Comparison of ENCODE assay signal across 8 cellular contexts in genomic region chr4:88008133-88008621, GRCh38. TPM values are rescaled to one million over a fixed set of nuclear protein-coding genes. Genes with fewer than 3 reads are reported as not detected.
DNase-seq lines count a peak whose midpoint lies in the region; ATAC-seq, FAIRE-seq and TF ChIP-seq lines count a peak whose summit lies in the region.

No MANE protein-coding gene starts in this region.

- peaks cover 0 to 2% (median 0%) of the 10 kb centered on the region in 8 donors for H3K9me3 Mint-ChIP-seq in CD4-positive, alpha-beta memory T cell

- H3K4me3 Mint-ChIP-seq in CD4-positive, alpha-beta memory T cell = peak overlapping the region; percentile 90 to 98 (median 94)

- no peaks in the 10 kb centered on the region for H3K36me3 ChIP-seq in CD4-positive, alpha-beta memory T cell (ENCODE audit: insufficient read depth, low read length)
- H3K36me3 ChIP-seq in OCI-LY3 (replicated peaks; ENCODE audit: low read depth, low read length) (no peaks in the 10 kb centered on the region), pancreas (no peaks in the 10 kb centered on the region)

- intact Hi-C loops in CD4-positive, alpha-beta memory T cell (cut with micrococcal nuclease) = no loop called here
- intact Hi-C loops in left cardiac atrium (cut with DNase I) = no loop called here
- intact Hi-C loops in pancreas (cut with DNase I) = no loop called here

- H3K4me1 Mint-ChIP-seq in CD4-positive, alpha-beta memory T cell = peaks cover 13 to 30% (median 19%) of the 10 kb centered on the region in 4 donors

- H3K27ac Mint-ChIP-seq in CD4-positive, alpha-beta memory T cell = peak overlapping the region in 5 of 7 donors; percentile 53 to 90 (median 84)

- no peaks in the 10 kb centered on the region for H3K27me3 Mint-ChIP-seq in CD4-positive, alpha-beta memory T cell

- H3K27me3 ChIP-seq in CD4-positive, alpha-beta memory T cell (ENCODE audit: insufficient read depth, low read length) = no peaks in the 10 kb centered on the region
- no peaks in the 10 kb centered on the region for H3K27me3 ChIP-seq in OCI-LY3 (ENCODE audit: low read depth, low read length)
- H3K27me3 ChIP-seq in pancreas = no peaks in the 10 kb centered on the region

- peak overlapping the region; percentile 96 for H3K4me2 ChIP-seq in OCI-LY3 (ENCODE audit: low read length)

- peak overlapping the region; percentile 85 for H3K9ac ChIP-seq in OCI-LY3 (ENCODE audit: low read length)

- DNase-seq in CD4-positive, alpha-beta memory T cell = peak in 3 of 5 donors; percentile 0 to 13 (median 3)
- DNase-seq in amniotic epithelial cell (ENCODE audit: low read depth) (peak; percentile 53), left cardiac atrium (peak; percentile 51), pancreas (peak; percentile 20 to 75 (median 34)), SKM-1 treated with dmso at 0.1 percent for 144 hours (lab: John Stamatoyannopoulos, UW; ENCODE audit: unreplicated experiment) (no peak)

- peak overlapping the region in 1 of 2 donors; percentile 38 for H3K4me3 ChIP-seq in CD4-positive, alpha-beta memory T cell (ENCODE audit: low read length in 2 of 2)
- H3K4me3 ChIP-seq in OCI-LY3 (ENCODE audit: low read length) (peak overlapping the region; percentile 83), pancreas (peak overlapping the region; percentile 66 to 83 (median 78))

- ATAC-seq in GM19035 (IDR thresholded peaks at IDR 0.05; ENCODE audit: unreplicated experiment) (peak; percentile 47), HG03135 (IDR thresholded peaks at IDR 0.05; ENCODE audit: unreplicated experiment) (peak; percentile 32), left cardiac atrium (peak; percentile 58 to 65), pancreas (peak; percentile 38 to 61 (median 60))

- H2AFZ ChIP-seq in OCI-LY3 (ENCODE audit: low read depth, low read length) = peak overlapping the region; percentile 25; the same call in 1 of the 2 replicates

- peaks cover 18% of the 10 kb centered on the region for H3K4me1 ChIP-seq in CD4-positive, alpha-beta memory T cell (ENCODE audit: insufficient read depth, low read length)
- H3K4me1 ChIP-seq in OCI-LY3 (ENCODE audit: low read length) = peaks cover 37% of the 10 kb centered on the region
- peaks cover 0 to 11% (median 0%) of the 10 kb centered on the region in 3 donors for H3K4me1 ChIP-seq in pancreas

- no peaks in the 10 kb centered on the region for H3K9me3 ChIP-seq in CD4-positive, alpha-beta memory T cell (ENCODE audit: control insufficient read depth in 1 of 2, low read length in 2 of 2)
- no peaks in the 10 kb centered on the region for H3K9me3 ChIP-seq in OCI-LY3 (ENCODE audit: insufficient read depth, low read length)
- H3K9me3 ChIP-seq in pancreas = no peaks in the 10 kb centered on the region

- no peak overlapping the region for H3K27ac ChIP-seq in CD4-positive, alpha-beta memory T cell (ENCODE audit: low read depth, low read length)
- peak overlapping the region; percentile 9; the same call in 1 of the 2 replicates for H3K27ac ChIP-seq in OCI-LY3 (ENCODE audit: low read length)
- H3K27ac ChIP-seq in pancreas = peak overlapping the region in 3 of 4 donors; percentile 70 to 82 (median 73)

- peaks cover 44% of the 10 kb centered on the region for H3K79me2 ChIP-seq in OCI-LY3 (ENCODE audit: low read length)

- POLR2A ChIA-PET in CD4-positive, alpha-beta memory T cell (lab: Charles Lee; ENCODE audit: partially characterized antibody) = interaction anchor here (1.2 kb wide), 1 partner anchor 19 kb away, joined by 3 read pairs; no protein-coding TSS in a partner anchor

- CTCF ChIA-PET in CD4-positive, alpha-beta memory T cell (lab: Charles Lee; ENCODE audit: partially characterized antibody) = no interaction called here

- TF ChIP-seq CTCF in OCI-LY3 (IDR thresholded peaks at IDR 0.05; ENCODE audit: low read depth, low read length) (no peak), pancreas (IDR thresholded peaks at IDR 0.05) (no peak)

- WGBS in pancreas, 2 donors = 0 to 1% methylated on average over 36 to 49 of the region's 49 CpGs

- FAIRE-seq in pancreas (lab: Jason Lieb, UNC) = no peak

- peaks cover 0 to 5% of the 10 kb centered on the region in 2 donors for H3K36me3 Mint-ChIP-seq in CD4-positive, alpha-beta memory T cell

- peaks cover 19% of the 10 kb centered on the region for H4K20me1 ChIP-seq in OCI-LY3 (ENCODE audit: insufficient read depth, low read length)

RNA-seq across cellular contexts. Expression of gene PKD2, which starts 0.7 kb away (rescaled TPM):
- total RNA-seq in CD4-positive, alpha-beta memory T cell = 1 to 10 TPM; 6.8 to 7.5 TPM
- polyA plus RNA-seq in CD4-positive, alpha-beta memory T cell = 1 to 10 TPM in 1 of 2 donors, under 1 TPM in 1; 0.93 to 5.2 TPM
- 10 to 100 TPM; 16.1 to 21.5 TPM for total RNA-seq in left cardiac atrium
- 10 to 100 TPM in 4 of 6 donors, 1 to 10 TPM in 2; 9.1 to 21.6 (median 11.5) TPM for total RNA-seq in pancreas
- 10 to 100 TPM in 1 of 2 donors, 1 to 10 TPM in 1; 7.6 to 17.0 TPM for polyA plus RNA-seq in pancreas

RNA-seq across cellular contexts. Expression of gene SPP1, which starts 32.7 kb away (rescaled TPM):
- total RNA-seq in CD4-positive, alpha-beta memory T cell = 10 to 100 TPM; 15.5 to 19.9 TPM
- polyA plus RNA-seq in CD4-positive, alpha-beta memory T cell = not detected
- total RNA-seq in left cardiac atrium = 10 to 100 TPM; 11.5 to 88.4 TPM
- total RNA-seq in pancreas = 1,000 to 10,000 TPM in 1 of 6 donors, 100 to 1,000 TPM in 3, 10 to 100 TPM in 2; 55.4 to 1,351 (median 166) TPM
- 100 to 1,000 TPM in 1 of 2 donors, 10 to 100 TPM in 1; 78.8 to 297 TPM for polyA plus RNA-seq in pancreas
